27 cellular contexts compared by ENCODE assay signal in the genomic region with DNA sequence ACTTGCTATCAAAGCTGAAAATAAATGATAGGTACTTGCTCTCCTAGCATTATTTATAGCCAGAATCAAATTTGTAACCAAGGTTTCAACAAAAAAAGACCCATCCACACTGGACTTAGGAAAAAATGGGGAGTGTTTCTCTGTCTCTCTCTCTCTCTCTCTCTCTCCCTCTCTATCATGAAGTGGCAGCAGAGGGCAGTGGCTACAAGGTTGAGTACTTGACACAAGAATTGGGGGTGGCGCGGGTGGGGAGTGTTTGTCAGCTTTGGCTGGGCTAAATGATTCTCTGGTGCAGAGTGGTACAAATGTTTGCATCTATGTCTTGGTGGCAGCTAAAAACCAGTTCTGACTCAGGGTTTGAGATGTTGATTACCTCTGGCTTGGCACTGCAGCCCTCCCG.
A peak's percentile ranks its signal among the peaks of the same experiment; 100 is the strongest.
DNase-seq lines count a peak whose midpoint lies in the region; ATAC-seq, FAIRE-seq and TF ChIP-seq lines count a peak whose summit lies in the region.
"Had no signal": no experiment of that assay in that cellular context is flagged by ENCODE, and none has a peak within 500 bp of the region (broad histone marks: within the 10 kb centered on the region; RNA-seq: fewer than 3 reads in every experiment).

No MANE protein-coding gene starts in this region.

- BruUV-seq in Panc1 (replicated peaks; lab: Mats Ljungman, UMichigan): no TSS peak

- WGBS in A549 (ENCODE audit: missing lambda C conversion rate): 15% methylated on average over 3 of the region's 3 CpGs
- 93% methylated on average over 1 to 3 of the region's 3 CpGs for WGBS in endodermal cell (ENCODE audit: insufficient coverage in 1 of 2, insufficient read length in 1 of 2), 2 experiments

- H3K4me3 ChIP-seq in A549 (no peak overlapping the region), BE2C (ENCODE audit: low read depth, low read length) (no peak overlapping the region), Panc1 (ENCODE audit: low read depth in 2 of 2, low read length in 2 of 2) (no peak overlapping the region), endodermal cell (ENCODE audit: low read length) (no peak overlapping the region)
- H3K4me3 ChIP-seq: HAP-1, PC-9, SJSA1 had no signal

- no peak overlapping the region for H3K4me3 Mint-ChIP-seq in endodermal cell
- H3K4me3 Mint-ChIP-seq: HFFc6 had no signal

- no peak for TF ChIP-seq EP300 in A549 (IDR thresholded peaks at IDR 0.05)

- H3K36me3 ChIP-seq in BE2C (no peaks in the 10 kb centered on the region), Panc1 (ENCODE audit: control insufficient read depth, insufficient read depth, low read length) (no peaks in the 10 kb centered on the region), endodermal cell (ENCODE audit: control insufficient read depth, insufficient read depth, low read length) (no peaks in the 10 kb centered on the region)
- H3K36me3 ChIP-seq: HAP-1, SJSA1 had no signal

- in situ Hi-C loops in Panc1 (cut with HindIII; ENCODE audit: low pct_unique_long_range_greater_than_20kb, low sequenced_read_pairs): no loop called here

- H3K4me1 ChIP-seq in A549: no peaks in the 10 kb centered on the region
- H3K4me1 ChIP-seq in BE2C: no peaks in the 10 kb centered on the region
- H3K4me1 ChIP-seq in Panc1 (ENCODE audit: control insufficient read depth, insufficient read depth, low read length): no peaks in the 10 kb centered on the region
- no peaks in the 10 kb centered on the region for H3K4me1 ChIP-seq in endodermal cell (ENCODE audit: control insufficient read depth, insufficient read depth, low read length)
- H3K4me1 ChIP-seq: SJSA1 had no signal

- TF ChIP-seq POLR2A in A549 (IDR thresholded peaks at IDR 0.05; ENCODE audit: low read length): no peak

- H3K36me3 Mint-ChIP-seq in endodermal cell (ENCODE audit: low read depth): no peaks in the 10 kb centered on the region

- H3K4me1 Mint-ChIP-seq in endodermal cell: no peaks in the 10 kb centered on the region

- H3K27me3 ChIP-seq in BE2C (no peaks in the 10 kb centered on the region), Panc1 (ENCODE audit: control insufficient read depth, insufficient read depth, low read length) (0 out of 2 replicates have a peak, but pooled peaks cover 6% of the 10 kb centered on the region), endodermal cell (ENCODE audit: control insufficient read depth, insufficient read depth, low read length, poor library complexity, severe bottlenecking) (no peaks in the 10 kb centered on the region)
- H3K27me3 ChIP-seq: SJSA1 had no signal

- intact Hi-C loops in Panc1 (cut with micrococcal nuclease; ENCODE audit: unreplicated experiment): no loop called here

- no peak for DNase-seq in A549 (ENCODE audit: low read depth in 1 of 2, low spot score in 1 of 2)
- peak; percentile 4 for DNase-seq in BE2C
- no peak for DNase-seq in Panc1 (ENCODE audit: low read depth, low spot score)
- peak; percentile 56 for DNase-seq in endodermal cell
- no peak for DNase-seq in DMS 273 (lab: John Stamatoyannopoulos, UW; ENCODE audit: unreplicated experiment)
- DNase-seq: Calu3, DMS153, DND-41, HFFc6, IMR-90, NCI-H1048, NCI-H1417 treated with DMSO at 0.1 percent for 48 hours, NCI-H1694 treated with DMSO at 0.1 percent for 48 hours, NCI-H2081, NCI-H2171, NCI-H226, NCI-H510A, NCI-H69, PC-9, Right ventricle myocardium superior, RPMI8226 had no signal

- no peak overlapping the region for H3K27ac Mint-ChIP-seq in endodermal cell
- H3K27ac Mint-ChIP-seq: HFFc6 had no signal

- H3K27me3 Mint-ChIP-seq in endodermal cell (ENCODE audit: insufficient read depth): no peaks in the 10 kb centered on the region

- FAIRE-seq in A549 (lab: Jason Lieb, UNC): no peak
- FAIRE-seq: GM12892 had no signal

- no peak overlapping the region for H3K9ac ChIP-seq in endodermal cell (ENCODE audit: extremely low read depth, low read length, poor library complexity, severe bottlenecking)
- H3K9ac ChIP-seq: KMS-11 had no signal

- H3K9me3 Mint-ChIP-seq in endodermal cell: no peaks in the 10 kb centered on the region
- H3K9me3 Mint-ChIP-seq: HFFc6 had no signal

- no peak overlapping the region for H3K4me2 ChIP-seq in A549
- H3K4me2 ChIP-seq: KMS-11, PC-9 had no signal

- POLR2A ChIA-PET in A549 (lab: Yijun Ruan, JAX): interaction anchor here (0.5 kb wide), 1 partner anchor 1648 kb away, joined by 7 read pairs; no protein-coding TSS in a partner anchor
- POLR2A ChIA-PET in Panc1 (lab: Charles Lee): no interaction called here

- CTCF ChIA-PET in A549 (lab: Yijun Ruan, JAX) (interaction anchor here (0.9 to 2.3 kb wide), 2 partner anchors 15 to 62 kb away, joined by 3 to 8 read pairs; no protein-coding TSS in a partner anchor), Panc1 (lab: Charles Lee) (no interaction called here)

- TF ChIP-seq CTCF in A549 (IDR thresholded peaks at IDR 0.05) (no peak), BE2C (IDR thresholded peaks at IDR 0.05; ENCODE audit: low read depth, low read length) (no peak), Panc1 (IDR thresholded peaks at IDR 0.05) (peak; percentile 25; the same call in 1 of the 2 replicates), endodermal cell (conservative IDR thresholded peaks at IDR 0.05) (peak; percentile 33)

- ATAC-seq in A549 (peak; percentile 55 to 78), Panc1 (no peak), HG02759 (IDR thresholded peaks at IDR 0.05; ENCODE audit: unreplicated experiment) (no peak), GM19035 (IDR thresholded peaks at IDR 0.05; ENCODE audit: unreplicated experiment) (no peak)

- H3K9me3 ChIP-seq in A549 (no peaks in the 10 kb centered on the region), BE2C (no peaks in the 10 kb centered on the region), Panc1 (ENCODE audit: control insufficient read depth, insufficient read depth, low read depth, low read length) (no peaks in the 10 kb centered on the region), endodermal cell (ENCODE audit: control insufficient read depth, low read length) (no peaks in the 10 kb centered on the region)
- H3K9me3 ChIP-seq: HAP-1, SJSA1 had no signal

- TF ChIP-seq RAD21 in A549 (conservative IDR thresholded peaks at IDR 0.05 in 1 of 2, IDR thresholded peaks at IDR 0.05 in 1 of 2): no peak

- no peak overlapping the region for H3K27ac ChIP-seq in A549
- no peak overlapping the region for H3K27ac ChIP-seq in Panc1 (ENCODE audit: low read length)
- H3K27ac ChIP-seq in endodermal cell (ENCODE audit: low read depth, low read length): no peak overlapping the region
- H3K27ac ChIP-seq: KMS-11, PC-9, SJSA1 had no signal

TF ChIP-seq in A549, 52 proteins besides CTCF, POLR2A, EP300 and RAD21:
- TF ChIP-seq ZSCAN20 (CRISPR knock-in tag; IDR thresholded peaks at IDR 0.05): no peak
- no peak for TF ChIP-seq PHF8 (IDR thresholded peaks at IDR 0.05; ENCODE audit: borderline replicate concordance, low read depth)

Comparison
In these comparisons a context has a peak if more than half of its experiments do, and no peak if none do; other contexts are left out.
1. ATAC-seq: peak in A549 (2 of 2); none in Panc1 (single experiment), HG02759 (single experiment) and GM19035 (single experiment).
2. DNase-seq: peak in BE2C (single experiment) and endodermal cell (single experiment); none in A549 (0 of 2), Panc1 (single experiment) and DMS 273 (single experiment).
3. CTCF ChIP-seq: peak in Panc1 (single experiment) and endodermal cell (single experiment); none in A549 (single experiment) and BE2C (single experiment).